8 cellular contexts compared by ENCODE assay signal in the genomic region with DNA sequence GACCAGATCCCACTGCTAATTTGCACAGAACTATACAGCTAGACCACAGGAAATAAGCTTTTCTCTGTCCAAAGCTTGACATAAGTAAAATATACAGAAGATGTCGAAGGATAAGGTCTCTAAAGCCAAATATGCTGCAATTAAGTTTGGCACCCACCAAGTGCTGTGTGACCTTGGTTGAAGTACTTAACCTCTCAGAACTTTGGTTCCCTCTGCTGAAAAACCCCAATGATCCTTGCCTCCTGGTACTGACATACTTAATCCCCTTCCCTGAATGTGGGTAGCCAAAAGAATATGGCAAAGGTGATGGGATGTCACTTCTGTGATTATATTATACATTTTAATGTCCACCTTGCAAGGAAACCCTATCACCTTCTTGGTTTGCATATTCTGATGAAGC.
"Had no signal": no experiment of that assay in that cellular context is flagged by ENCODE, and none has a peak within 500 bp of the region (broad histone marks: within the 10 kb centered on the region; RNA-seq: fewer than 3 reads in every experiment).

No MANE protein-coding gene starts in this region.

- DNase-seq: GDM1, GF-D8 had no signal

- ATAC-seq: GM12878 had no signal

- H3K4me3 ChIP-seq: GM12878 had no signal

- FAIRE-seq: G401.6, GM12878, GM12891, GM12892, GM18507, GM19239 had no signal
